Comparison of ENCODE assay signal across 8 cellular contexts in genomic region chr1:78840447-78841251, GRCh38.
DNase-seq lines count a peak whose midpoint lies in the region; ATAC-seq and TF ChIP-seq lines count a peak whose summit lies in the region.

No MANE protein-coding gene starts in this region.

- H3K9me3 ChIP-seq in trophoblast cell (ENCODE audit: insufficient read depth, low read depth, low read length) = no peaks in the 10 kb centered on the region
- H3K9me3 ChIP-seq in OCI-LY7 (ENCODE audit: low read length) = no peaks in the 10 kb centered on the region

- no peaks in the 10 kb centered on the region for H4K20me1 ChIP-seq in OCI-LY7 (ENCODE audit: insufficient read depth, low read length)

- H3K4ac ChIP-seq in trophoblast cell (ENCODE audit: low read depth, low read length) = no peak overlapping the region

- H3K27ac ChIP-seq in trophoblast cell (ENCODE audit: low read depth, low read length) = peak overlapping the region; percentile 69
- H3K27ac ChIP-seq in OCI-LY7 (ENCODE audit: low read depth, low read length, poor library complexity, severe bottlenecking) = no peak overlapping the region

- H2BK12ac ChIP-seq in trophoblast cell (ENCODE audit: low read length) = no peak overlapping the region

- no peak overlapping the region for H2AFZ ChIP-seq in trophoblast cell (ENCODE audit: insufficient read depth, low read length, poor library complexity)
- H2AFZ ChIP-seq in OCI-LY7 (ENCODE audit: low read length) = no peak overlapping the region

- H3K18ac ChIP-seq in trophoblast cell (ENCODE audit: low read length) = no peak overlapping the region

- H2BK5ac ChIP-seq in trophoblast cell (ENCODE audit: low read depth, low read length, poor library complexity) = no peak overlapping the region

- CTCF ChIA-PET in OCI-LY7 (lab: Charles Lee; ENCODE audit: unreplicated experiment) = no interaction called here

- no peaks in the 10 kb centered on the region for H3K27me3 ChIP-seq in trophoblast cell (ENCODE audit: insufficient read depth, low read length)

- TF ChIP-seq CTCF in cardiac fibroblast (IDR thresholded peaks at IDR 0.05; ENCODE audit: low read depth, low read length) (no peak), OCI-LY7 (conservative IDR thresholded peaks at IDR 0.05; ENCODE audit: low read length) (no peak)

- no peak overlapping the region for H4K8ac ChIP-seq in trophoblast cell (ENCODE audit: low read depth, low read length)

- H3K4me2 ChIP-seq in trophoblast cell (ENCODE audit: low read length) (peak overlapping the region; percentile 24), OCI-LY7 (ENCODE audit: low read length) (no peak overlapping the region)

- H4K12ac ChIP-seq in trophoblast cell (ENCODE audit: low read depth, low read length) = no peak overlapping the region

- BruUV-seq in OCI-LY7 (replicated peaks; lab: Mats Ljungman, UMichigan) = no TSS peak

- H3K79me1 ChIP-seq in trophoblast cell (ENCODE audit: low read length) = no peaks in the 10 kb centered on the region

- H3K36me3 ChIP-seq in trophoblast cell (ENCODE audit: control insufficient read depth in 1 of 2, insufficient read depth in 2 of 2, low read length in 2 of 2) (no peaks in the 10 kb centered on the region), OCI-LY7 (ENCODE audit: insufficient read depth, low read length) (no peaks in the 10 kb centered on the region)

- H3K4me3 ChIP-seq in cardiac fibroblast (replicated peaks in 1 of 2; ENCODE audit: low read depth in 2 of 2, low read length in 2 of 2) (peak overlapping the region in 1 of 2 donors; percentile 22), trophoblast cell (ENCODE audit: low read depth, low read length) (no peak overlapping the region), OCI-LY7 (ENCODE audit: low read depth, low read length, poor library complexity, severe bottlenecking) (no peak overlapping the region)

- no peak overlapping the region for H3K23ac ChIP-seq in trophoblast cell (ENCODE audit: low read length)

- DNase-seq in NCI-H2107 (lab: John Stamatoyannopoulos, UW) (peak; percentile 20), cardiac fibroblast (ENCODE audit: low read depth in 2 of 2) (peak; percentile 84 to 90), trophoblast cell (peak in 1 of 2 donors; percentile 2), OCI-LY7 (ENCODE audit: low spot score) (no peak), SIG-M5 (lab: John Stamatoyannopoulos, UW) (no peak)
- no peak for DNase-seq in activated naive CD4-positive, alpha-beta T cell (lab: John Stamatoyannopoulos, UW)

- H3K14ac ChIP-seq in trophoblast cell (ENCODE audit: low read length) = no peak overlapping the region

- no peaks in the 10 kb centered on the region for H3K9me2 ChIP-seq in OCI-LY7 (ENCODE audit: insufficient read depth, low read length)

- peak; percentile 83 for ATAC-seq in GM18868 (IDR thresholded peaks at IDR 0.05; ENCODE audit: unreplicated experiment)
- no peak for ATAC-seq in GM21390 (IDR thresholded peaks at IDR 0.05; ENCODE audit: unreplicated experiment)

- WGBS in trophoblast cell (ENCODE audit: extremely low coverage, insufficient coverage, insufficient read length) = no CpG with 5 or more reads among the region's 8 CpGs

- H3K4me1 ChIP-seq in trophoblast cell (ENCODE audit: control insufficient read depth in 1 of 2, insufficient read depth in 2 of 2, low read length in 2 of 2) (peaks cover 4 to 6% of the 10 kb centered on the region in 2 experiments), OCI-LY7 (ENCODE audit: insufficient read depth, low read length, poor library complexity, severe bottlenecking) (no peaks in the 10 kb centered on the region)

- no peak overlapping the region for H4K91ac ChIP-seq in trophoblast cell (ENCODE audit: low read depth, low read length)

- H2BK120ac ChIP-seq in trophoblast cell (ENCODE audit: insufficient read depth, low read length, poor library complexity) = no peak overlapping the region

- no peak overlapping the region for H2AK5ac ChIP-seq in trophoblast cell (ENCODE audit: low read length)

- H3K79me2 ChIP-seq in trophoblast cell (ENCODE audit: control insufficient read depth, insufficient read depth, low read length, poor library complexity) = no peaks in the 10 kb centered on the region
- H3K79me2 ChIP-seq in OCI-LY7 (ENCODE audit: insufficient read depth, low read depth, low read length) = no peaks in the 10 kb centered on the region

- H3K9ac ChIP-seq in trophoblast cell (ENCODE audit: low read length) = peak overlapping the region; percentile 56

- intact Hi-C loops in OCI-LY7 (cut with micrococcal nuclease; ENCODE audit: unreplicated experiment) = no loop called here

- POLR2A ChIA-PET in OCI-LY7 (lab: Charles Lee) = interaction anchor here (1.0 kb wide), 1 partner anchor 15 kb away, joined by 3 read pairs; no protein-coding TSS in a partner anchor

Comparison
In these comparisons a context has a peak if more than half of its experiments do, and no peak if none do; other contexts are left out.
1. DNase-seq: peak in NCI-H2107 (single experiment) and cardiac fibroblast (2 of 2); none in OCI-LY7 (single experiment), SIG-M5 (single experiment) and activated naive CD4-positive, alpha-beta T cell (0 of 4).